Comparison of ENCODE assay signal across 18 cellular contexts in genomic region chr13:52399708-52400107, GRCh38. TPM values are rescaled to one million over a fixed set of nuclear protein-coding genes. Genes with fewer than 3 reads are reported as not detected.
DNase-seq lines count a peak whose midpoint lies in the region; ATAC-seq and TF ChIP-seq lines count a peak whose summit lies in the region.
"Had no signal": no experiment of that assay in that cellular context is flagged by ENCODE, and none has a peak within 500 bp of the region (broad histone marks: within the 10 kb centered on the region; RNA-seq: fewer than 3 reads in every experiment).

No MANE protein-coding gene starts in this region.

- 68% methylated on average over 1 of the region's 1 CpG for WGBS in suprapubic skin

- H3K27ac ChIP-seq in RWPE2 (ENCODE audit: poor library complexity, severe bottlenecking) = no peak overlapping the region
- H3K27ac ChIP-seq in naive thymus-derived CD4-positive, alpha-beta T cell (ENCODE audit: low read depth, low read length) = no peak overlapping the region
- no peak overlapping the region for H3K27ac ChIP-seq in suprapubic skin
- H3K27ac ChIP-seq: adrenal gland, testis had no signal

- peaks cover 37% of the 10 kb centered on the region for H3K36me3 ChIP-seq in RWPE2 (ENCODE audit: low read depth)
- no peaks in the 10 kb centered on the region for H3K36me3 ChIP-seq in naive thymus-derived CD4-positive, alpha-beta T cell (ENCODE audit: control insufficient read depth in 2 of 3, insufficient read depth in 3 of 3, low read length in 3 of 3)
- H3K36me3 ChIP-seq in suprapubic skin = no peaks in the 10 kb centered on the region
- H3K36me3 ChIP-seq: adrenal gland had no signal

- H3K4me1 ChIP-seq in RWPE2 (ENCODE audit: insufficient read depth, poor library complexity, severe bottlenecking) = peaks cover 7% of the 10 kb centered on the region
- H3K4me1 ChIP-seq in naive thymus-derived CD4-positive, alpha-beta T cell (ENCODE audit: control insufficient read depth in 2 of 2, insufficient read depth in 2 of 2, low read length in 2 of 2) = peaks cover 0 to 8% of the 10 kb centered on the region in 2 donors
- peaks cover 14% of the 10 kb centered on the region for H3K4me1 ChIP-seq in suprapubic skin
- H3K4me1 ChIP-seq: adrenal gland, testis had no signal

- no peak for TF ChIP-seq POLR2A in suprapubic skin (IDR thresholded peaks at IDR 0.05)

- intact Hi-C loops in naive thymus-derived CD4-positive, alpha-beta T cell (cut with micrococcal nuclease) = loop anchor here in 1 of 2 donors (1.0 kb wide), 1 partner anchor 51 kb away; the partner anchor contains the start of gene VPS36

- DNase-seq in DMS 273 (lab: John Stamatoyannopoulos, UW; ENCODE audit: unreplicated experiment) (peak; percentile 3), DMS 273 treated with DMSO at 0.1 percent for 48 hours (lab: John Stamatoyannopoulos, UW) (no peak), RWPE2 (ENCODE audit: low spot score) (no peak), epithelial cell of proximal tubule (ENCODE audit: low read depth) (no peak), suprapubic skin (ENCODE audit: low spot score in 2 of 2) (no peak)
- DNase-seq in naive thymus-derived CD4-positive, alpha-beta T cell = no peak
- DNase-seq: 8988T; activated CD4-positive, alpha-beta T cell treated with anti-CD3 and anti-CD28 coated beads for 4 hours; activated T-cell treated with anti-CD3 and anti-CD28 coated beads, Interleukin-2, amount 50 U/mL, for 72 hours; adrenal gland; head of caudate nucleus; KG1; nucleus accumbens; T-cell; testis had no signal

- no peak overlapping the region for H3K27ac Mint-ChIP-seq in naive thymus-derived CD4-positive, alpha-beta T cell
- H3K27ac Mint-ChIP-seq: activated T-cell treated with anti-CD3 and anti-CD28 coated beads, Interleukin-2, amount 50 U/mL, for 72 hours; T-cell had no signal

- H3K27me3 Mint-ChIP-seq in naive thymus-derived CD4-positive, alpha-beta T cell = peaks cover 26 to 39% (median 38%) of the 10 kb centered on the region in 5 donors

- TF ChIP-seq EP300 in suprapubic skin (IDR thresholded peaks at IDR 0.05) = no peak

- TF ChIP-seq CTCF in RWPE2 (IDR thresholded peaks at IDR 0.05; ENCODE audit: poor library complexity, severe bottlenecking) (peak; percentile 26), epithelial cell of proximal tubule (conservative IDR thresholded peaks at IDR 0.05; ENCODE audit: low read depth, low read length) (peak; percentile 44), suprapubic skin (IDR thresholded peaks at IDR 0.05) (no peak)

- no peak overlapping the region for H3K4me3 ChIP-seq in RWPE2 (ENCODE audit: severe bottlenecking)
- H3K4me3 ChIP-seq in epithelial cell of proximal tubule (ENCODE audit: low read depth, low read length) = no peak overlapping the region
- no peak overlapping the region for H3K4me3 ChIP-seq in naive thymus-derived CD4-positive, alpha-beta T cell (ENCODE audit: low read length)
- H3K4me3 ChIP-seq in suprapubic skin = no peak overlapping the region
- H3K4me3 ChIP-seq: adrenal gland, lung, testis had no signal

- H3K9me3 Mint-ChIP-seq in naive thymus-derived CD4-positive, alpha-beta T cell = no peaks in the 10 kb centered on the region
- H3K9me3 Mint-ChIP-seq: activated T-cell treated with anti-CD3 and anti-CD28 coated beads, Interleukin-2, amount 50 U/mL, for 72 hours; T-cell had no signal

- ATAC-seq in RWPE2 (ENCODE audit: low read depth) (peak; percentile 64; the same call in 1 of the 3 replicates), HG03439 (IDR thresholded peaks at IDR 0.05; ENCODE audit: unreplicated experiment) (no peak), GM19455 (IDR thresholded peaks at IDR 0.05; ENCODE audit: unreplicated experiment) (no peak)
- peak; percentile 52 for ATAC-seq in naive thymus-derived CD4-positive, alpha-beta T cell

- peaks cover 0 to 5% (median 0%) of the 10 kb centered on the region in 5 donors for H3K36me3 Mint-ChIP-seq in naive thymus-derived CD4-positive, alpha-beta T cell

- H3K27me3 ChIP-seq in RWPE2 (ENCODE audit: insufficient read depth, poor library complexity, severe bottlenecking) (no peaks in the 10 kb centered on the region), suprapubic skin (no peaks in the 10 kb centered on the region)
- no peaks in the 10 kb centered on the region for H3K27me3 ChIP-seq in naive thymus-derived CD4-positive, alpha-beta T cell (ENCODE audit: control insufficient read depth in 2 of 2, insufficient read depth in 2 of 2, low read length in 2 of 2)
- H3K27me3 ChIP-seq: adrenal gland, testis had no signal

- H3K9me3 ChIP-seq in RWPE2 (ENCODE audit: severe bottlenecking) = no peaks in the 10 kb centered on the region
- no peaks in the 10 kb centered on the region for H3K9me3 ChIP-seq in naive thymus-derived CD4-positive, alpha-beta T cell (ENCODE audit: control insufficient read depth in 2 of 3, low read length in 3 of 3)
- H3K9me3 ChIP-seq in suprapubic skin = no peaks in the 10 kb centered on the region
- H3K9me3 ChIP-seq: adrenal gland, testis had no signal

- no peak overlapping the region for H3K4me3 Mint-ChIP-seq in naive thymus-derived CD4-positive, alpha-beta T cell
- H3K4me3 Mint-ChIP-seq: activated T-cell treated with anti-CD3 and anti-CD28 coated beads, Interleukin-2, amount 50 U/mL, for 72 hours; T-cell had no signal

- H3K4me1 Mint-ChIP-seq in naive thymus-derived CD4-positive, alpha-beta T cell = peaks cover 4 to 13% (median 8%) of the 10 kb centered on the region in 7 donors

- CTCF ChIA-PET in naive thymus-derived CD4-positive, alpha-beta T cell (lab: Charles Lee) = no interaction called here

- POLR2A ChIA-PET in naive thymus-derived CD4-positive, alpha-beta T cell (lab: Charles Lee) = no interaction called here

RNA-seq across cellular contexts. Expression of gene THSD1, which starts 6.3 kb away (rescaled TPM):
- 10.2 and 19.2 TPM in 2 replicates for total RNA-seq in epithelial cell of proximal tubule
- total RNA-seq in naive thymus-derived CD4-positive, alpha-beta T cell = under 1 TPM; 0.22 to 0.54 (median 0.29) TPM
- under 1 TPM; 0.12 to 0.46 TPM for polyA plus RNA-seq in naive thymus-derived CD4-positive, alpha-beta T cell
- total RNA-seq in suprapubic skin = 10 to 100 TPM in 2 of 4 donors, 1 to 10 TPM in 2; 4.9 to 17.1 (median 7.9) TPM

RNA-seq across cellular contexts. Expression of gene VPS36, which starts 50.7 kb away (rescaled TPM):
- total RNA-seq in epithelial cell of proximal tubule (15.8 and 26.8 TPM in 2 replicates), suprapubic skin (100 to 1,000 TPM in 1 of 4 donors, 10 to 100 TPM in 3; 86.0 to 331 (median 95.2) TPM)
- 10 to 100 TPM; 40.4 to 53.7 (median 49.5) TPM for total RNA-seq in naive thymus-derived CD4-positive, alpha-beta T cell
- polyA plus RNA-seq in naive thymus-derived CD4-positive, alpha-beta T cell = 10 to 100 TPM; 23.1 to 31.3 TPM

RNA-seq across cellular contexts. Expression of gene CKAP2, which starts 55.6 kb away (rescaled TPM):
- total RNA-seq in epithelial cell of proximal tubule (53.6 and 68.9 TPM in 2 replicates), suprapubic skin (10 to 100 TPM; 16.0 to 33.8 (median 24.5) TPM)
- total RNA-seq in naive thymus-derived CD4-positive, alpha-beta T cell = 10 to 100 TPM; 12.0 to 59.9 (median 27.7) TPM
- 10 to 100 TPM; 12.2 to 12.6 TPM for polyA plus RNA-seq in naive thymus-derived CD4-positive, alpha-beta T cell

Comparison
In these comparisons a context has a peak if more than half of its experiments do, and no peak if none do; other contexts are left out.
1. ATAC-seq: peak in RWPE2 (single experiment) and naive thymus-derived CD4-positive, alpha-beta T cell (single experiment); none in HG03439 (single experiment) and GM19455 (single experiment).
2. CTCF ChIP-seq: peak in RWPE2 (single experiment) and epithelial cell of proximal tubule (single experiment); none in suprapubic skin (0 of 2).